Comparison of ENCODE assay signal across 13 cellular contexts in genomic region chr12:65891219-65891618, GRCh38.
DNase-seq lines count a peak whose midpoint lies in the region; ATAC-seq, FAIRE-seq and TF ChIP-seq lines count a peak whose summit lies in the region.
"Had no signal": no experiment of that assay in that cellular context is flagged by ENCODE, and none has a peak within 500 bp of the region (broad histone marks: within the 10 kb centered on the region; RNA-seq: fewer than 3 reads in every experiment).

No MANE protein-coding gene starts in this region.

- H3K4me3 Mint-ChIP-seq in neural crest cell: peak overlapping the region; percentile 75
- no peak overlapping the region for H3K4me3 Mint-ChIP-seq in stimulated activated effector memory CD8-positive, alpha-beta T cell treated with anti-CD3 and anti-CD28 coated beads, Interleukin-12 subunit alpha, Interleukin-12 subunit beta, amount 100 ng/mL, for 72 hours
- H3K4me3 Mint-ChIP-seq: activated B cell treated with CpG ODN at 0.5 μM for 24 hours; activated T-helper 1 cell treated with anti-CD3 and anti-CD28 coated beads, Interleukin-12 subunit alpha, Interleukin-12 subunit beta, Interleukin-2, Interleukin-4 antibody, amounts not matched to agents 30 ng/mL and 10 ng/mL and 1 ng/mL, durations not matched to agents 14 hours and 24 hours and 36 hours; natural killer cell had no signal

- no peaks in the 10 kb centered on the region for H3K27me3 Mint-ChIP-seq in neural crest cell (ENCODE audit: low read depth)

- FAIRE-seq in RCC 7860 (lab: Jason Lieb, UNC): no peak
- FAIRE-seq: GM12891 had no signal

- H3K27ac Mint-ChIP-seq in neural crest cell (ENCODE audit: unreplicated experiment): no peak overlapping the region
- H3K27ac Mint-ChIP-seq in stimulated activated effector memory CD8-positive, alpha-beta T cell treated with anti-CD3 and anti-CD28 coated beads, Interleukin-12 subunit alpha, Interleukin-12 subunit beta, amount 100 ng/mL, for 72 hours: no peak overlapping the region
- H3K27ac Mint-ChIP-seq: activated B cell treated with CpG ODN at 0.5 μM for 24 hours; activated T-helper 1 cell treated with anti-CD3 and anti-CD28 coated beads, Interleukin-12 subunit alpha, Interleukin-12 subunit beta, Interleukin-2, Interleukin-4 antibody, amounts not matched to agents 30 ng/mL and 10 ng/mL and 1 ng/mL, durations not matched to agents 14 hours and 24 hours and 36 hours; natural killer cell had no signal

- H3K9me3 Mint-ChIP-seq in neural crest cell: peaks cover 3% of the 10 kb centered on the region
- no peaks in the 10 kb centered on the region for H3K9me3 Mint-ChIP-seq in stimulated activated effector memory CD8-positive, alpha-beta T cell treated with anti-CD3 and anti-CD28 coated beads, Interleukin-12 subunit alpha, Interleukin-12 subunit beta, amount 100 ng/mL, for 72 hours
- H3K9me3 Mint-ChIP-seq: activated B cell treated with CpG ODN at 0.5 μM for 24 hours; activated T-helper 1 cell treated with anti-CD3 and anti-CD28 coated beads, Interleukin-12 subunit alpha, Interleukin-12 subunit beta, Interleukin-2, Interleukin-4 antibody, amounts not matched to agents 30 ng/mL and 10 ng/mL and 1 ng/mL, durations not matched to agents 14 hours and 24 hours and 36 hours; natural killer cell had no signal

- TF ChIP-seq CTCF in neural crest cell (conservative IDR thresholded peaks at IDR 0.05): no peak

- H3K4me1 Mint-ChIP-seq in neural crest cell: peaks cover 69% of the 10 kb centered on the region
- H3K4me1 Mint-ChIP-seq in stimulated activated effector memory CD8-positive, alpha-beta T cell treated with anti-CD3 and anti-CD28 coated beads, Interleukin-12 subunit alpha, Interleukin-12 subunit beta, amount 100 ng/mL, for 72 hours: no peaks in the 10 kb centered on the region

- DNase-seq in EH (ENCODE audit: low read depth) (peak; percentile 78), RCC 7860 (ENCODE audit: low spot score) (peak; percentile 36), epithelial cell of prostate (ENCODE audit: low read depth, low spot score) (no peak), neural crest cell (ENCODE audit: low read depth, low spot score) (no peak), NCI-H2196 treated with DMSO at 0.1 percent for 48 hours (lab: John Stamatoyannopoulos, UW; ENCODE audit: unreplicated experiment) (no peak), DMS53 treated with DMSO at 0.1 percent for 48 hours (lab: John Stamatoyannopoulos, UW; ENCODE audit: unreplicated experiment) (no peak), NOMO-1 treated with dmso at 0.1 percent for 144 hours (lab: John Stamatoyannopoulos, UW; ENCODE audit: unreplicated experiment) (no peak)
- no peak for DNase-seq in stimulated activated effector memory CD8-positive, alpha-beta T cell treated with anti-CD3 and anti-CD28 coated beads, Interleukin-12 subunit alpha, Interleukin-12 subunit beta, amount 100 ng/mL, for 72 hours (ENCODE audit: low spot score in 2 of 2)
- DNase-seq: activated B cell treated with CpG ODN at 0.5 μM for 24 hours; natural killer cell; stimulated activated CD4-positive, alpha-beta T cell treated with anti-CD3 and anti-CD28 coated beads, Interleukin-15, amount 100 ng/mL, for 24 hours had no signal

- peak overlapping the region; percentile 76 for H3K27ac ChIP-seq in epithelial cell of prostate

- peaks cover 15% of the 10 kb centered on the region for H3K36me3 Mint-ChIP-seq in neural crest cell (ENCODE audit: low read depth)
- no peaks in the 10 kb centered on the region for H3K36me3 Mint-ChIP-seq in stimulated activated effector memory CD8-positive, alpha-beta T cell treated with anti-CD3 and anti-CD28 coated beads, Interleukin-12 subunit alpha, Interleukin-12 subunit beta, amount 100 ng/mL, for 72 hours
- H3K36me3 Mint-ChIP-seq: natural killer cell had no signal

- ATAC-seq in stimulated activated effector memory CD8-positive, alpha-beta T cell treated with anti-CD3 and anti-CD28 coated beads, Interleukin-12 subunit alpha, Interleukin-12 subunit beta, amount 100 ng/mL, for 72 hours: no peak
- ATAC-seq: natural killer cell had no signal

Comparison
In these comparisons a context has a peak if more than half of its experiments do, and no peak if none do; other contexts are left out.
1. DNase-seq: peak in EH (single experiment) and RCC 7860 (single experiment); none in epithelial cell of prostate (single experiment), neural crest cell (single experiment), NCI-H2196 treated with DMSO at 0.1 percent for 48 hours (single experiment), DMS53 treated with DMSO at 0.1 percent for 48 hours (single experiment), NOMO-1 treated with dmso at 0.1 percent for 144 hours (single experiment) and stimulated activated effector memory CD8-positive, alpha-beta T cell treated with anti-CD3 and anti-CD28 coated beads, Interleukin-12 subunit alpha, Interleukin-12 subunit beta, amount 100 ng/mL, for 72 hours (0 of 2).